ENCODE assay signal across 22 cellular contexts in genomic region chr4:25397305-25397704, GRCh38.
"Had no signal": no experiment of that assay in that cellular context is flagged by ENCODE, and none has a peak within 500 bp of the region (broad histone marks: within the 10 kb centered on the region; RNA-seq: fewer than 3 reads in every experiment).

No MANE protein-coding gene starts in this region.

- H3K4me3 Mint-ChIP-seq: mesothelial cell of epicardium, naive B cell had no signal

- H3K4me1 Mint-ChIP-seq: mesothelial cell of epicardium had no signal

- ATAC-seq: esophagus mucosa, gastrocnemius medialis, heart right ventricle, left cardiac atrium, left lung, left ventricle myocardium superior, lower lobe of right lung, mucosa of descending colon had no signal

- H3K27ac Mint-ChIP-seq: mesothelial cell of epicardium, naive B cell had no signal

- DNase-seq: dermis blood vessel endothelial cell; dorsolateral prefrontal cortex; effector CD4-positive, alpha-beta T cell; effector memory CD4-positive, alpha-beta T cell; erythroblast; esophagus squamous epithelium; foreskin fibroblast; foreskin melanocyte; gastrocnemius medialis; glutamatergic neuron; head of caudate nucleus; heart right ventricle; hippocampal formation; left cardiac atrium; left lung; left ventricle myocardium superior; lower lobe of right lung; mesenchymal stem cell; mucosa of descending colon; naive B cell had no signal

- H3K27me3 Mint-ChIP-seq: naive B cell had no signal
